8 cellular contexts compared by ENCODE assay signal in genomic region chr12:55727643-55728184, GRCh38. TPM values are rescaled to one million over a fixed set of nuclear protein-coding genes. Genes with fewer than 3 reads are reported as not detected.
DNase-seq lines count a peak whose midpoint lies in the region; ATAC-seq and TF ChIP-seq lines count a peak whose summit lies in the region.

No MANE protein-coding gene starts in this region.

- H4K20me1 ChIP-seq in osteoblast (ENCODE audit: insufficient read depth, low read length), result peaks cover 47% of the 10 kb centered on the region

- peak overlapping the region; percentile 95 for H3K27ac ChIP-seq in VCaP
- H3K27ac ChIP-seq in foreskin keratinocyte, result peak overlapping the region; percentile 80
- H3K27ac ChIP-seq in osteoblast (ENCODE audit: low read depth, low read length), result peak overlapping the region; percentile 96

- H3K4me1 ChIP-seq in foreskin keratinocyte (peaks cover 6% of the 10 kb centered on the region), osteoblast (ENCODE audit: insufficient read depth, low read length) (peaks cover 57% of the 10 kb centered on the region)

- H3K9me3 Mint-ChIP-seq in activated T-cell treated with anti-CD3 and anti-CD28 coated beads, Interleukin-2, amount 50 U/mL, for 24 hours, result no peaks in the 10 kb centered on the region

- DNase-seq in activated T-cell treated with anti-CD3 and anti-CD28 coated beads, Interleukin-2, amount 50 U/mL, for 24 hours, result no peak
- DNase-seq in activated T-cell treated with anti-CD3 and anti-CD28 coated beads, Interleukin-2, amount 50 U/mL, for 48 hours, result no peak
- DNase-seq in foreskin keratinocyte (no peak), osteoblast (ENCODE audit: insufficient read length, low spot score, missing footprints) (peak; percentile 94), NCI-H774 (lab: John Stamatoyannopoulos, UW) (no peak), NK-92 (lab: John Stamatoyannopoulos, UW; ENCODE audit: unreplicated experiment) (no peak)

- H3K4me2 ChIP-seq in osteoblast (ENCODE audit: insufficient read depth, low read length), result peak overlapping the region; percentile 88

- peak overlapping the region; percentile 86 for H3K4me3 Mint-ChIP-seq in activated T-cell treated with anti-CD3 and anti-CD28 coated beads, Interleukin-2, amount 50 U/mL, for 24 hours

- ATAC-seq in foreskin keratinocyte (no peak), GM21515 (IDR thresholded peaks at IDR 0.05; ENCODE audit: unreplicated experiment) (no peak)

- H3K9me3 ChIP-seq in osteoblast (ENCODE audit: low read depth, low read length), result no peaks in the 10 kb centered on the region

- H3K27ac Mint-ChIP-seq in activated T-cell treated with anti-CD3 and anti-CD28 coated beads, Interleukin-2, amount 50 U/mL, for 24 hours, result peak overlapping the region; percentile 87

- TF ChIP-seq CTCF in VCaP (conservative IDR thresholded peaks at IDR 0.05) (no peak), foreskin keratinocyte (conservative IDR thresholded peaks at IDR 0.05) (no peak), osteoblast (IDR thresholded peaks at IDR 0.05; ENCODE audit: extremely low read depth, low read depth, low read length) (no peak)

- H2AFZ ChIP-seq in osteoblast (ENCODE audit: low read length), result no peak overlapping the region

- no peaks in the 10 kb centered on the region for H3K27me3 ChIP-seq in foreskin keratinocyte
- H3K27me3 ChIP-seq in osteoblast (ENCODE audit: insufficient read depth, low read length), result no peaks in the 10 kb centered on the region

- no peaks in the 10 kb centered on the region for H3K27me3 Mint-ChIP-seq in activated T-cell treated with anti-CD3 and anti-CD28 coated beads, Interleukin-2, amount 50 U/mL, for 24 hours

- H3K36me3 Mint-ChIP-seq in activated T-cell treated with anti-CD3 and anti-CD28 coated beads, Interleukin-2, amount 50 U/mL, for 24 hours (ENCODE audit: low read depth), result peaks cover 59% of the 10 kb centered on the region

- H3K36me3 ChIP-seq in osteoblast (ENCODE audit: insufficient read depth, low read length), result peaks cover 47% of the 10 kb centered on the region

- peaks cover 46% of the 10 kb centered on the region for H3K4me1 Mint-ChIP-seq in activated T-cell treated with anti-CD3 and anti-CD28 coated beads, Interleukin-2, amount 50 U/mL, for 24 hours (ENCODE audit: low read depth)

- H3K79me2 ChIP-seq in osteoblast (ENCODE audit: insufficient read depth, low read length), result peaks cover 66% of the 10 kb centered on the region

- H3K4me3 ChIP-seq in osteoblast (ENCODE audit: insufficient read depth, low read length), result peak overlapping the region; percentile 97

RNA-seq across cellular contexts. Expression of gene CD63, which starts 1.1 kb away (rescaled TPM):
- 600 and 634 TPM in 2 replicates for total RNA-seq in foreskin keratinocyte
- 700 and 759 TPM in 2 replicates for polyA plus RNA-seq in foreskin keratinocyte
- 3,072 and 3,128 TPM in 2 replicates for total RNA-seq in osteoblast

RNA-seq across cellular contexts. Expression of gene RDH5, which starts 7.5 kb away (rescaled TPM):
- total RNA-seq in foreskin keratinocyte (1.4 and 1.5 TPM in 2 replicates), osteoblast (27.7 and 32.2 TPM in 2 replicates)
- polyA plus RNA-seq in foreskin keratinocyte, result 0.76 and 1.0 TPM in 2 replicates

RNA-seq across cellular contexts. Expression of gene BLOC1S1, which starts 11.9 kb away (rescaled TPM):
- total RNA-seq in foreskin keratinocyte, result 107 and 121 TPM in 2 replicates
- polyA plus RNA-seq in foreskin keratinocyte, result 153 and 177 TPM in 2 replicates
- total RNA-seq in osteoblast, result 46.0 and 59.4 TPM in 2 replicates

RNA-seq across cellular contexts. Expression of gene GDF11, which starts 15.2 kb away (rescaled TPM):
- 7.9 and 9.0 TPM in 2 replicates for total RNA-seq in foreskin keratinocyte
- 7.9 and 8.5 TPM in 2 replicates for polyA plus RNA-seq in foreskin keratinocyte
- 4.1 and 4.3 TPM in 2 replicates for total RNA-seq in osteoblast

RNA-seq across cellular contexts. Expression of gene ITGA7, which starts 20.0 kb away (rescaled TPM):
- total RNA-seq in foreskin keratinocyte, result 0.42 and 0.44 TPM in 2 replicates
- 0.22 and 0.32 TPM in 2 replicates for polyA plus RNA-seq in foreskin keratinocyte
- total RNA-seq in osteoblast, result 22.4 and 24.8 TPM in 2 replicates

Comparison
In these comparisons a context has a peak if more than half of its experiments do, and no peak if none do; other contexts are left out.
1. RNA of gene RDH5, which starts 7.5 kb away (total RNA-seq): 27.7 to 32.2 TPM in osteoblast; 1.4 to 1.5 TPM in foreskin keratinocyte; every median in the first group is over 10 times any median in the second.
2. Peak in every context shown above with its lines, with median percentiles within 50 percentile points of each other: H3K27ac ChIP-seq.